Comparison of ENCODE assay signal across 9 cellular contexts in the genomic region with DNA sequence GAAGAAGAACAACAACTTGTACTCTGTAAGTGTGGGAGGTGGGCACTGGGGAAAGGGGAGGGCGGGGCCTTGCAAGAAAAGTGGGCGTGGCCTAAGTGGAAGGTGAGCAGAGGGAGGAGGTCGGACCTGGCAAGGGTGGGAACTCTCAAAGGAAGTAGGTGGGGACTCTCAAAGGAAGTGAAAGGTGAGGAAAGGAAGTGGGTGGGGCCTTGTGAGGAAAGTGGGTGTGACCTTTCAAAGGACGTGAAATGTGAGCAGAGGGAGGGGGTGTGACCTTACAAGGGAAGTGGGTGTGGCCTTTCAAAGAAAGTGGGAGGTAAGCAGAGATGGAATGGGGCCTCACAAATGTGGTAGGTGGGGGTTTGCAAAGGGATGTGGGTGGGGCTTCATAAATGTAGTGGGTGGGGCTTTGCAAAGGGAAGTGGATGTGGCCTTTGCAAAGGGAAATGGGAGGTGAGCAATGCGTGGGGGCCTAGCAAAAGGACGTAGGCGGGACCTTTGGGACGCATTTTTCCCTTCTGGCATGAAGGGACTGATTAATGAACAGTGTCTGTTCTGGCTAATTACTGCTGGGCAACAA. TPM values are rescaled to one million over a fixed set of nuclear protein-coding genes. Genes with fewer than 3 reads are reported as not detected.
DNase-seq lines count a peak whose midpoint lies in the region; ATAC-seq and TF ChIP-seq lines count a peak whose summit lies in the region.
"Had no signal": no experiment of that assay in that cellular context is flagged by ENCODE, and none has a peak within 500 bp of the region (broad histone marks: within the 10 kb centered on the region; RNA-seq: fewer than 3 reads in every experiment).

No MANE protein-coding gene starts in this region.

- peaks cover 7% of the 10 kb centered on the region for H3K27me3 Mint-ChIP-seq in activated naive CD8-positive, alpha-beta T cell treated with anti-CD3 and anti-CD28 coated beads, Interleukin-2, amount 50 U/mL, for 24 hours

- peak overlapping the region in 6 of 12 donors; percentile 19 to 56 (median 46) for H3K27ac ChIP-seq in heart left ventricle

- WGBS in heart left ventricle, 4 donors: 30 to 41% (median 34%) methylated on average over 8 of the region's 8 CpGs

- TF ChIP-seq CTCF in heart left ventricle (IDR thresholded peaks at IDR 0.05): no peak
- TF ChIP-seq CTCF in omental fat pad (IDR thresholded peaks at IDR 0.05): no peak

- ATAC-seq in heart left ventricle: peak; percentile 80 to 96 (median 84)
- ATAC-seq in Right ventricle myocardium inferior: no peak
- ATAC-seq in activated naive CD8-positive, alpha-beta T cell treated with anti-CD3 and anti-CD28 coated beads, Interleukin-2, amount 50 U/mL, for 24 hours: peak; percentile 41
- ATAC-seq in omental fat pad (ENCODE audit: low FRiP score): peak; percentile 37
- no peak for ATAC-seq in GM19397 (IDR thresholded peaks at IDR 0.05; ENCODE audit: unreplicated experiment)
- no peak for ATAC-seq in HG02610 (IDR thresholded peaks at IDR 0.05; ENCODE audit: unreplicated experiment)

- peaks cover 8% of the 10 kb centered on the region for H3K4me1 Mint-ChIP-seq in activated naive CD8-positive, alpha-beta T cell treated with anti-CD3 and anti-CD28 coated beads, Interleukin-2, amount 50 U/mL, for 24 hours

- H3K27me3 ChIP-seq in heart left ventricle: no peaks in the 10 kb centered on the region

- peaks cover 11% of the 10 kb centered on the region for H3K9me3 Mint-ChIP-seq in activated naive CD8-positive, alpha-beta T cell treated with anti-CD3 and anti-CD28 coated beads, Interleukin-2, amount 50 U/mL, for 24 hours

- peaks cover 0 to 6% (median 0%) of the 10 kb centered on the region in 12 donors for H3K4me1 ChIP-seq in heart left ventricle

- intact Hi-C loops in heart left ventricle (cut with DNase I) (no loop called here), Right ventricle myocardium inferior (cut with DNase I) (no loop called here)

- no peak for TF ChIP-seq POLR2A in heart left ventricle (IDR thresholded peaks at IDR 0.05)

- no peak overlapping the region for H3K4me3 ChIP-seq in heart left ventricle

- no peaks in the 10 kb centered on the region for H3K36me3 ChIP-seq in heart left ventricle

- no peaks in the 10 kb centered on the region for H3K36me3 Mint-ChIP-seq in activated naive CD8-positive, alpha-beta T cell treated with anti-CD3 and anti-CD28 coated beads, Interleukin-2, amount 50 U/mL, for 24 hours (ENCODE audit: low read depth)

- peaks cover 0 to 18% (median 4%) of the 10 kb centered on the region in 12 donors for H3K9me3 ChIP-seq in heart left ventricle

- DNase-seq in heart left ventricle (peak in 4 of 5 donors; percentile 39 to 64 (median 50)), Right ventricle myocardium inferior (ENCODE audit: missing footprints) (no peak), SKM-1 treated with dmso at 0.1 percent for 144 hours (lab: John Stamatoyannopoulos, UW; ENCODE audit: unreplicated experiment) (peak; percentile 99), omental fat pad (ENCODE audit: low spot score) (no peak), globus pallidus (ENCODE audit: low spot score) (no peak)
- peak; percentile 48 for DNase-seq in activated naive CD8-positive, alpha-beta T cell treated with anti-CD3 and anti-CD28 coated beads, Interleukin-2, amount 50 U/mL, for 24 hours

- no peak overlapping the region for H3K4me3 Mint-ChIP-seq in activated naive CD8-positive, alpha-beta T cell treated with anti-CD3 and anti-CD28 coated beads, Interleukin-2, amount 50 U/mL, for 24 hours
- H3K4me3 Mint-ChIP-seq: neural crest cell had no signal

- H3K27ac Mint-ChIP-seq in activated naive CD8-positive, alpha-beta T cell treated with anti-CD3 and anti-CD28 coated beads, Interleukin-2, amount 50 U/mL, for 24 hours: no peak overlapping the region

RNA-seq across cellular contexts. Expression of a gene that starts 25.9 kb away (rescaled TPM):
- not detected for total RNA-seq in heart left ventricle
- polyA plus RNA-seq in heart left ventricle: not detected
- not detected for total RNA-seq in Right ventricle myocardium inferior
- total RNA-seq in omental fat pad: not detected
- total RNA-seq: neural crest cell had no signal

RNA-seq across cellular contexts. Expression of a gene that starts 51.1 kb away (rescaled TPM):
- 10 to 100 TPM in 1 of 9 donors, 1 to 10 TPM in 8; 2.8 to 20.0 (median 5.8) TPM for total RNA-seq in heart left ventricle
- 1 to 10 TPM; 6.9 to 7.0 TPM for polyA plus RNA-seq in heart left ventricle
- 5.4 TPM for total RNA-seq in Right ventricle myocardium inferior
- 10 to 100 TPM in 3 of 4 donors, 1 to 10 TPM in 1; 8.1 to 93.0 (median 20.4) TPM for total RNA-seq in omental fat pad

Comparison
In these comparisons a context has a peak if more than half of its experiments do, and no peak if none do; other contexts are left out.
1. ATAC-seq: peak in heart left ventricle (4 of 4), activated naive CD8-positive, alpha-beta T cell treated with anti-CD3 and anti-CD28 coated beads, Interleukin-2, amount 50 U/mL, for 24 hours (single experiment) and omental fat pad (single experiment); none in Right ventricle myocardium inferior (single experiment), GM19397 (single experiment) and HG02610 (single experiment).
2. DNase-seq: peak in heart left ventricle (4 of 5), SKM-1 treated with dmso at 0.1 percent for 144 hours (single experiment) and activated naive CD8-positive, alpha-beta T cell treated with anti-CD3 and anti-CD28 coated beads, Interleukin-2, amount 50 U/mL, for 24 hours (single experiment); none in Right ventricle myocardium inferior (single experiment), omental fat pad (single experiment) and globus pallidus (single experiment).